1 cellular context compared by ENCODE assay signal in the genomic region with DNA sequence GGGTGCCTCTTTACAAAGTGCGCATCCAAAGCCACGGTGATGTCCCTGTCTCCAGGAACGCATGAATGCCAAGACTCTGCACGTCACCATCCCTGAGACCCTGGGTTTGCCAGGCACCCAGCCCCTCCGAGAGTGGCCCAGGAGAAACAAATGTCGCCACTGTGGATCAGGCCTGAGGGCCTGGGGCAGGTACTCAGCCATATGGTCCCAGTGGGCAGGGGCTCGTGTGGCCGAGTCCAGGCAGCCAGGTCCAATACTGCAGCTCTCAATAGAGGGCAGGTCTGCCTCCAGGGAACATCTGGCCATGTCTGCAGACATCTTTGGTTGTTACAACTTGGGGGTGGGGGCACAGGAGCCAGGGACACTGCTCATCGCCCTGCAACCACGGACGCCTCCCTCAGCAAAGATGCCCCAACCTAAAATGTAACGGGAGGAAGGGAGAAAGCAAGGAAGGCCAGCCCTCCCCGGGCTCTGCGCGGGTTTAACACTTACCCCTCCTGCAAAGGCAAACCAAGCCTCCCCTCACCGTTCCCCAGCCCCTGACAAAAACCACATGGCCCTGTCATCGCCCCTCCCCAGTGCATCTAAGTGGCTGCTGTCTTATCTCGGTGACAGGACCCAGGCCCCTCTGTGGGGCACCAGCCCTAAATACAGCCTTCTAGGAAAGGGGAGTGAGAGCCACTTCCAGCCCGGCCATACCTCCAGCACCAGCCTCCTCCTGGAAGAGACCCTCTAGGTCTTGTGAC.
TF ChIP-seq lines count a peak whose summit lies in the region.

No MANE protein-coding gene starts in this region.

TF ChIP-seq in IMR-90, 13 proteins besides CTCF, POLR2A, EP300 and RAD21:
- TF ChIP-seq, protein P1, sequence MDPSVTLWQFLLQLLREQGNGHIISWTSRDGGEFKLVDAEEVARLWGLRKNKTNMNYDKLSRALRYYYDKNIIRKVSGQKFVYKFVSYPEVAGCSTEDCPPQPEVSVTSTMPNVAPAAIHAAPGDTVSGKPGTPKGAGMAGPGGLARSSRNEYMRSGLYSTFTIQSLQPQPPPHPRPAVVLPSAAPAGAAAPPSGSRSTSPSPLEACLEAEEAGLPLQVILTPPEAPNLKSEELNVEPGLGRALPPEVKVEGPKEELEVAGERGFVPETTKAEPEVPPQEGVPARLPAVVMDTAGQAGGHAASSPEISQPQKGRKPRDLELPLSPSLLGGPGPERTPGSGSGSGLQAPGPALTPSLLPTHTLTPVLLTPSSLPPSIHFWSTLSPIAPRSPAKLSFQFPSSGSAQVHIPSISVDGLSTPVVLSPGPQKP (IDR thresholded peaks at IDR 0.05; ENCODE audit: borderline replicate concordance, low read depth, low read length): no peak
- no peak for TF ChIP-seq RFX5 (IDR thresholded peaks at IDR 0.05; ENCODE audit: low read depth, low read length)
- TF ChIP-seq SMC3 (IDR thresholded peaks at IDR 0.05; ENCODE audit: low read depth, low read length): no peak
